ENCODE assay signal across 8 cellular contexts in the genomic region with DNA sequence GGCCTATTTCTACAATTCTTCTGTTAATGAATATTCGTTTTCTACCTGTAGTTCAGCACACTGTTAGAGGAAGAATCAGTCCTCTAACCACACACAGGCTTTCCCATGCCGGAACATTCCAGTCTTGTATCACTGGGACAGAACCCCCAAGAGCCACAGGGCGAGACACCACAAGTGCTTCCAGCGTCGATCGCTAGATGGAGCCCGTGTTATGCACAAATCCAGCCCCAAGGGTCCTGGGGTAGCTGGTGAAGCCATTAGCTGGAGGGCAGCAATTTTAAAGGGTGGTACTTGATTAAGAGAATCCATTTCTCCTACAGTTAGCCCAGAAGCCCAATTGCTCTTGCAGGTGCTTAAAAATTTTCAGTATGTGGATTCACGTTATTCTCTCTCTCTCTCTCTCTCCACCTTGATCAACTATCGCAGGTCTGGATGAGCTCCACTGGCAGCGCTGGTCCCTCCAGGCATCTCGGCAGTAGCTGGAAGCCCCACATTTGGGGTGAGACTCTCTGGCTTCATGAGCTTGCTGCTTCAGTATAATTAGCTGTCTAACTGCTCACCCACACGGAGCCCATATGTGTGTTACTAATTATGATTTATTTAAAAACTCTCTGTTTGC.
DNase-seq lines count a peak whose midpoint lies in the region; ATAC-seq, FAIRE-seq and TF ChIP-seq lines count a peak whose summit lies in the region.

No MANE protein-coding gene starts in this region.

- H3K9me3 ChIP-seq in astrocyte (ENCODE audit: insufficient read depth, low read depth, low read length): no peaks in the 10 kb centered on the region

- no peak overlapping the region for H3K9ac ChIP-seq in astrocyte (ENCODE audit: low read length)

- H3K4me1 Mint-ChIP-seq in astrocyte (ENCODE audit: low read depth, unreplicated experiment): peaks cover 22% of the 10 kb centered on the region

- peak; percentile 87 for ATAC-seq in HG02642 (IDR thresholded peaks at IDR 0.05; ENCODE audit: poor library complexity, unreplicated experiment)

- peak; percentile 37 for FAIRE-seq in astrocyte (lab: Jason Lieb, UNC)

- peak; percentile 85 for DNase-seq in AG08395 (ENCODE audit: low spot score)
- peak; percentile 60 for DNase-seq in NCI-H2227 treated with DMSO at 0.1 percent for 48 hours (lab: John Stamatoyannopoulos, UW)
- DNase-seq in astrocyte (ENCODE audit: low read depth): peak; percentile 43
- DNase-seq in iPS DF 19.7 (ENCODE audit: low read depth, low spot score): peak; percentile 80
- DNase-seq in stimulated activated CD8-positive, alpha-beta memory T cell treated with anti-CD3 and anti-CD28 coated beads, Interleukin-4, amount 100 ng/mL, for 48 hours: peak; percentile 62
- DNase-seq in T-helper 9 cell: no peak

- peaks cover 3% of the 10 kb centered on the region for H3K9me3 Mint-ChIP-seq in astrocyte (ENCODE audit: unreplicated experiment)

- peaks cover 4% of the 10 kb centered on the region for H3K27me3 ChIP-seq in astrocyte (ENCODE audit: insufficient read depth, low read length)

- peak overlapping the region; percentile 80 for H3K27ac Mint-ChIP-seq in astrocyte (ENCODE audit: unreplicated experiment)

- no peaks in the 10 kb centered on the region for H3K79me2 ChIP-seq in astrocyte (ENCODE audit: insufficient read depth, low read length)

- H3K4me2 ChIP-seq in astrocyte (ENCODE audit: low read length): no peak overlapping the region

- no peaks in the 10 kb centered on the region for H3K4me1 ChIP-seq in astrocyte (ENCODE audit: insufficient read depth, low read length)

- H3K36me3 Mint-ChIP-seq in astrocyte (ENCODE audit: low read depth, unreplicated experiment): peaks cover 2% of the 10 kb centered on the region

- no peak overlapping the region for H2AFZ ChIP-seq in astrocyte (ENCODE audit: low read depth, low read length)

- H3K36me3 ChIP-seq in astrocyte (ENCODE audit: insufficient read depth, low read length): no peaks in the 10 kb centered on the region

- peak; percentile 5 for TF ChIP-seq CTCF in GM12801 (IDR thresholded peaks at IDR 0.05; ENCODE audit: extremely low read depth, insufficient read length)
- peak; percentile 88 for TF ChIP-seq CTCF in astrocyte (IDR thresholded peaks at IDR 0.05; ENCODE audit: insufficient read depth, low read depth, low read length)

- H3K27me3 Mint-ChIP-seq in astrocyte (ENCODE audit: low read depth, unreplicated experiment): peaks cover 36% of the 10 kb centered on the region

- no peak overlapping the region for H3K4me3 ChIP-seq in astrocyte (ENCODE audit: insufficient read depth, low read depth, low read length)

- no peaks in the 10 kb centered on the region for H4K20me1 ChIP-seq in astrocyte (ENCODE audit: insufficient read depth, low read length)

- no peak overlapping the region for H3K27ac ChIP-seq in astrocyte (ENCODE audit: low read depth, low read length)

- H3K4me3 Mint-ChIP-seq in astrocyte (ENCODE audit: unreplicated experiment): no peak overlapping the region
